ENCODE assay signal across 1 cellular context in genomic region chr19:35027851-35028599, GRCh38.
TF ChIP-seq lines count a peak whose summit lies in the region.

No MANE protein-coding gene starts in this region.

TF ChIP-seq in HEK293, 187 proteins besides CTCF, POLR2A, EP300 and RAD21 (continued from another document):
- TF ChIP-seq ZNF214 (tag by site-specific recombination; IDR thresholded peaks at IDR 0.05; ENCODE audit: borderline replicate concordance): no peak
- no peak for TF ChIP-seq ZNF747 (tag by site-specific recombination; IDR thresholded peaks at IDR 0.05)
